In the genomic region with DNA sequence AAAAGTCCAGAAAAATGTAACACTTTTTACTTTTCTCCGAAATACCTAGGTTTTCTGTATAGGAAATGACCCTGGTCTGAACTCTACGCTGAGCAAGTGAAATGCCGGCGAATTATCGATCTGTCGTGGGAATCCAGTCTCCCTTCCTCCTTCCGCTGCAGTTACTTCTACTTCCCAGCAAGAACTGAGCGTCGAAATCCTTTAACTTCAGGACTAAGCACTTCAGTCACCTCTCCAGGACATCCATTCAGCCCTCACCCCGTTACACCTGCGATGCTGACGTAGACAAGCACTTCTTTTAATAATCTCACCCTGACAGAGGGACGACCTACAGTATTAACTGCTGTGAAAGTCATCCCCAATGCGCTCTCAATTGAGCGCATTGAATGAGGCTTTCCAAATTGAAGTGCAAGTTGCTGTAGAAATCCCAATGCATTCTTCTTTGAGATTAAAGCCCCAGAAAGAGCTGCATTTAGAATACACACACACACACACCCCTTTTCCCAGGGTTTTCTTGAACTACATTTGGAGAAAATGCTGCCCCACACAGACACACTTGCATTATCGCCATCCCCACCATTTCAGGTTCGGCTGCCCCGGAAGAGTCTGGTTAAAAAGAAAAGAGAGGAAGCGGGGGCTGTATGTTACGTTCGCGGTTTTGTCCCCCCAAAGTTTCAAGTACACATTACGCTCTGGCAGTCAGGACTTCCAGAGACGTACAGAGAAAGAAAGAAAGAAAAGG, we compare ENCODE assay signal across 8 cellular contexts. TPM values are rescaled to one million over a fixed set of nuclear protein-coding genes. Genes with fewer than 3 reads are reported as not detected.
DNase-seq lines count a peak whose midpoint lies in the region; ATAC-seq and TF ChIP-seq lines count a peak whose summit lies in the region.

No MANE protein-coding gene starts in this region.

- no peaks in the 10 kb centered on the region for H3K9me3 ChIP-seq in lung (ENCODE audit: control insufficient read depth in 2 of 2, insufficient read depth in 1 of 2, low read length in 1 of 2)
- H3K9me3 ChIP-seq in thoracic aorta, result no peaks in the 10 kb centered on the region

- H3K27me3 ChIP-seq in lung (ENCODE audit: control insufficient read depth, insufficient read depth) (no peaks in the 10 kb centered on the region), thoracic aorta (replicated peaks; ENCODE audit: insufficient read depth) (no peaks in the 10 kb centered on the region)

- peaks cover 51% of the 10 kb centered on the region for H3K4me1 Mint-ChIP-seq in chondrocyte (ENCODE audit: low read depth)

- ATAC-seq in GM21786 (IDR thresholded peaks at IDR 0.05; ENCODE audit: unreplicated experiment), result peak; percentile 14
- peak; percentile 11 for ATAC-seq in SK-N-SH treated with all-trans-retinoic acid at 6 μM for 48 hours
- no peak for ATAC-seq in lung (ENCODE audit: insufficient read depth, low FRiP score)
- no peak for ATAC-seq in thoracic aorta (ENCODE audit: insufficient number of reproducible peaks, low FRiP score, low read depth)

- H3K27ac ChIP-seq in lung (ENCODE audit: low read depth in 1 of 2, low read length in 1 of 2) (peak overlapping the region; percentile 93 to 98), thoracic aorta (peak overlapping the region; percentile 90 to 96)

- no peaks in the 10 kb centered on the region for H3K27me3 Mint-ChIP-seq in chondrocyte (ENCODE audit: low read depth)

- no peaks in the 10 kb centered on the region for H3K9me3 Mint-ChIP-seq in chondrocyte (ENCODE audit: low read depth)

- DNase-seq in NCI-H1092 treated with DMSO at 0.1 percent for 48 hours (lab: John Stamatoyannopoulos, UW) (peak; percentile 38), NCI-H1092 (lab: John Stamatoyannopoulos, UW) (no peak), KG1 (lab: John Stamatoyannopoulos, UW) (peak; percentile 62), chondrocyte (ENCODE audit: low spot score) (no peak), lung (ENCODE audit: low spot score) (no peak), thoracic aorta (ENCODE audit: low spot score) (no peak)

- H3K27ac Mint-ChIP-seq in chondrocyte (ENCODE audit: unreplicated experiment), result peak overlapping the region; percentile 97

- 0% methylated on average over 24 of the region's 24 CpGs for WGBS in lung, 2 donors

- peaks cover 2 to 6% of the 10 kb centered on the region in 2 donors for H3K4me1 ChIP-seq in lung (ENCODE audit: control insufficient read depth in 2 of 2, insufficient read depth in 2 of 2, low read length in 2 of 2)
- H3K4me1 ChIP-seq in thoracic aorta (ENCODE audit: control insufficient read depth in 1 of 2, low read depth in 2 of 2), result peaks cover 26 to 45% of the 10 kb centered on the region in 2 donors

- no peaks in the 10 kb centered on the region for H3K36me3 ChIP-seq in lung (ENCODE audit: control insufficient read depth in 2 of 2, insufficient read depth in 2 of 2, low read length in 2 of 2)
- H3K36me3 ChIP-seq in thoracic aorta, result no peaks in the 10 kb centered on the region

- TF ChIP-seq CTCF in chondrocyte (IDR thresholded peaks at IDR 0.05) (no peak), lung (IDR thresholded peaks at IDR 0.05; ENCODE audit: control extremely low read depth, extremely low read depth) (no peak), thoracic aorta (IDR thresholded peaks at IDR 0.05) (peak; percentile 5)

- peak overlapping the region; percentile 60 for H3K4me3 ChIP-seq in lung
- H3K4me3 ChIP-seq in thoracic aorta, result peak overlapping the region; percentile 94

- peak overlapping the region; percentile 96 for H3K4me3 Mint-ChIP-seq in chondrocyte (ENCODE audit: unreplicated experiment)

- H3K36me3 Mint-ChIP-seq in chondrocyte (ENCODE audit: low read depth), result no peaks in the 10 kb centered on the region

TF ChIP-seq in SK-N-SH treated with all-trans-retinoic acid at 6 μM for 48 hours, 23 proteins besides CTCF, POLR2A, EP300 and RAD21:
- TF ChIP-seq SNAI2 (CRISPR knock-in tag; IDR thresholded peaks at IDR 0.05) (no peak), ZFP30 (CRISPR knock-in tag; IDR thresholded peaks at IDR 0.05) (no peak), PATZ1 (CRISPR knock-in tag; IDR thresholded peaks at IDR 0.05; ENCODE audit: borderline replicate concordance) (no peak), TOX (CRISPR knock-in tag; IDR thresholded peaks at IDR 0.05; ENCODE audit: borderline replicate concordance) (no peak), CSDC2 (CRISPR knock-in tag; IDR thresholded peaks at IDR 0.05) (no peak), ESRRG (CRISPR knock-in tag; IDR thresholded peaks at IDR 0.05) (no peak), ISL1 (CRISPR knock-in tag; IDR thresholded peaks at IDR 0.05) (no peak), ARNTL (CRISPR knock-in tag; IDR thresholded peaks at IDR 0.05; ENCODE audit: borderline replicate concordance, low read depth) (no peak), ZNF565 (CRISPR knock-in tag; conservative IDR thresholded peaks at IDR 0.05; ENCODE audit: low read depth) (no peak), CREB5 (CRISPR knock-in tag; IDR thresholded peaks at IDR 0.05; ENCODE audit: low read depth) (no peak), ZC3H10 (CRISPR knock-in tag; IDR thresholded peaks at IDR 0.05) (no peak), PPARA (CRISPR knock-in tag; IDR thresholded peaks at IDR 0.05; ENCODE audit: borderline replicate concordance) (no peak), RARB (CRISPR knock-in tag; IDR thresholded peaks at IDR 0.05) (no peak), POU6F1 (CRISPR knock-in tag; IDR thresholded peaks at IDR 0.05; ENCODE audit: borderline replicate concordance, low read depth) (no peak), BACH2 (CRISPR knock-in tag; IDR thresholded peaks at IDR 0.05; ENCODE audit: borderline replicate concordance) (no peak)

RNA-seq across cellular contexts. Expression of gene TOP2B, which starts 1.2 kb away (rescaled TPM):
- total RNA-seq in chondrocyte (73.2 to 107 TPM (median 80.9 TPM) in 3 replicates), lung (100 to 1,000 TPM in 1 of 2 donors, 10 to 100 TPM in 1; 72.8 to 260 TPM), thoracic aorta (10 to 100 TPM; 78.9 to 92.0 TPM)
- polyA plus RNA-seq in lung, result 10 to 100 TPM; 32.7 to 39.6 TPM

Comparison
In these comparisons a context has a peak if more than half of its experiments do, and no peak if none do; other contexts are left out.
1. DNase-seq: peak in NCI-H1092 treated with DMSO at 0.1 percent for 48 hours (single experiment) and KG1 (single experiment); none in NCI-H1092 (single experiment), chondrocyte (single experiment), lung (single experiment) and thoracic aorta (single experiment).
2. ATAC-seq: peak in GM21786 (single experiment) and SK-N-SH treated with all-trans-retinoic acid at 6 μM for 48 hours (single experiment); none in lung (single experiment) and thoracic aorta (single experiment).